10 cellular contexts compared by ENCODE assay signal in the genomic region with DNA sequence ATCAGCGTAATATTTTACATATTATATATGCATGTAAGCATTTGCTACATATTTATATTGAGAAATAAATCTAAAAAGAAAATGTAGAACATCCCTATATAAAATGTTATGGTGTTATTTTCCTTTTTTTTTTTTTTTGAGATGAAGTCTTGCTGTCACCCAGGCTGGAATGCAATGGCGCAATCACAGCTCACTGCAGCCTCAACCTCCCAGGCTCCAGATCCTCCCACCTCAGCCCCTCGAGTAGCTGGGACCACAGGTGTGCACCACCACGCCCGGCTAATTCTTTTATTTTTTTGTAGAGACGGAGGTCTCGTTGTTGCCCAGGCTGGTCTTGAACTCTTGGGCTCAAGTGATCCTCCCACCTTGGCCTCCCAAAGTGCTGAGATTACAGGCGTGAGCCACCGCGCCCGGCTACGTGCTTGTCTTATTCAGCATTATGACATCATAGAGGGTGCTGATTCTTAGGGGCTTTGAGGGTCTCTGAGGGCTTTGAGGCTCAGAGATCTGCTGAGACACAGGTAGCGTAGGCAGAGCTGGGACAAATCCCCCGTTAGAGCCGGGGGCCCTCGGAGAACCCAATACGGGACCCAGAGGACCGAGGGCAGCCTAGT.
DNase-seq lines count a peak whose midpoint lies in the region; ATAC-seq and TF ChIP-seq lines count a peak whose summit lies in the region.
"Had no signal": no experiment of that assay in that cellular context is flagged by ENCODE, and none has a peak within 500 bp of the region (broad histone marks: within the 10 kb centered on the region; RNA-seq: fewer than 3 reads in every experiment).

No MANE protein-coding gene starts in this region.

- peaks cover 4% of the 10 kb centered on the region for H3F3A ChIP-seq in PC-3 (ENCODE audit: low read length, unreplicated experiment)

- H3K79me2 ChIP-seq in PC-3 (ENCODE audit: low read length): no peaks in the 10 kb centered on the region

- H3K9me3 ChIP-seq in PC-3 (ENCODE audit: low read length): no peaks in the 10 kb centered on the region
- peaks cover 14% of the 10 kb centered on the region for H3K9me3 ChIP-seq in mesodermal cell (ENCODE audit: control insufficient read depth, low read length)
- no peaks in the 10 kb centered on the region for H3K9me3 ChIP-seq in MG63
- H3K9me3 ChIP-seq in BE2C: peaks cover 3% of the 10 kb centered on the region

- H3K4me1 ChIP-seq in PC-3 (ENCODE audit: insufficient read depth, low read length) (peaks cover 22% of the 10 kb centered on the region), mesodermal cell (ENCODE audit: control insufficient read depth, insufficient read depth, low read length, poor library complexity, severe bottlenecking) (peaks cover 24% of the 10 kb centered on the region), BE2C (no peaks in the 10 kb centered on the region)

- H3K4me1 Mint-ChIP-seq in chondrocyte (ENCODE audit: low read depth): peaks cover 56% of the 10 kb centered on the region

- peak overlapping the region; percentile 70 for H3K4me3 ChIP-seq in PC-3 (ENCODE audit: low read length)
- no peak overlapping the region for H3K4me3 ChIP-seq in mesodermal cell (ENCODE audit: extremely low read depth, insufficient read depth, low read length, poor library complexity, severe bottlenecking)
- H3K4me3 ChIP-seq in MG63: no peak overlapping the region
- H3K4me3 ChIP-seq in BE2C (ENCODE audit: low read depth, low read length): no peak overlapping the region

- DNase-seq in PC-3 (no peak), chondrocyte (ENCODE audit: low spot score) (peak; percentile 44), substantia nigra (lab: John Stamatoyannopoulos, UW) (no peak), MG63 (no peak), BE2C (no peak), glomerular visceral epithelial cell (ENCODE audit: extremely low spot score) (no peak)
- DNase-seq: activated CD4-positive, alpha-beta T cell treated with anti-CD3 and anti-CD28 coated beads for 4 hours; DND-41; NCI-H1436 treated with DMSO at 0.1 percent for 48 hours had no signal

- no peak for ATAC-seq in PC-3

- H3K4me2 ChIP-seq in PC-3 (ENCODE audit: low read length): peak overlapping the region; percentile 94

- H3K36me3 Mint-ChIP-seq in chondrocyte (ENCODE audit: low read depth): no peaks in the 10 kb centered on the region

- TF ChIP-seq CTCF in PC-3 (conservative IDR thresholded peaks at IDR 0.05; ENCODE audit: low read depth, low read length): no peak
- no peak for TF ChIP-seq CTCF in chondrocyte (IDR thresholded peaks at IDR 0.05)
- no peak for TF ChIP-seq CTCF in BE2C (IDR thresholded peaks at IDR 0.05; ENCODE audit: low read depth, low read length)

- no peaks in the 10 kb centered on the region for H4K20me1 ChIP-seq in PC-3 (ENCODE audit: low read length)

- POLR2A ChIA-PET in PC-3 (lab: Charles Lee; ENCODE audit: unreplicated experiment): interaction anchor here (0.6 to 2.3 kb wide), 3 partner anchors 34 to 102 kb away, joined by 3 to 15 read pairs (median 11); a partner anchor contains a TSS

- intact Hi-C loops in PC-3 (cut with micrococcal nuclease): no loop called here

- peak overlapping the region; percentile 37; the same call in 1 of the 2 replicates for H3K9ac ChIP-seq in PC-3 (ENCODE audit: low read length)

- 89 to 91% methylated on average over 12 to 17 of the region's 18 CpGs for WGBS in mesodermal cell (ENCODE audit: insufficient coverage in 2 of 2), 2 experiments

- no TSS peak for BruUV-seq in PC-3 (replicated peaks; lab: Mats Ljungman, UMichigan)

- H3K27me3 ChIP-seq in PC-3 (ENCODE audit: low read length): no peaks in the 10 kb centered on the region
- no peaks in the 10 kb centered on the region for H3K27me3 ChIP-seq in MG63
- H3K27me3 ChIP-seq in BE2C: no peaks in the 10 kb centered on the region

- H3K36me3 ChIP-seq in PC-3 (ENCODE audit: low read depth, low read length): no peaks in the 10 kb centered on the region
- H3K36me3 ChIP-seq in mesodermal cell (ENCODE audit: control insufficient read depth, insufficient read depth, low read length): no peaks in the 10 kb centered on the region
- H3K36me3 ChIP-seq in MG63: no peaks in the 10 kb centered on the region
- H3K36me3 ChIP-seq in BE2C: no peaks in the 10 kb centered on the region

- H3K9me2 ChIP-seq in PC-3 (replicated peaks; ENCODE audit: low read length): no peaks in the 10 kb centered on the region

- CTCF ChIA-PET in PC-3 (lab: Charles Lee): interaction anchor here (0.7 kb wide), 1 partner anchor 34 kb away, joined by 5 read pairs; no protein-coding TSS in a partner anchor

- H3K27me3 Mint-ChIP-seq in chondrocyte (ENCODE audit: low read depth): no peaks in the 10 kb centered on the region

- H3K27ac ChIP-seq in PC-3 (ENCODE audit: low read length) (peak overlapping the region; percentile 57; the same call in 1 of the 2 replicates), mesodermal cell (ENCODE audit: low read depth, low read length, severe bottlenecking) (peak overlapping the region; percentile 96), substantia nigra (ENCODE audit: low read depth, low read length, poor library complexity, severe bottlenecking) (peak overlapping the region; percentile 68)

- peak overlapping the region; percentile 6 for H3K4me3 Mint-ChIP-seq in chondrocyte (ENCODE audit: unreplicated experiment)

- peak overlapping the region; percentile 96 for H3K27ac Mint-ChIP-seq in chondrocyte (ENCODE audit: unreplicated experiment)

- peaks cover 5% of the 10 kb centered on the region for H3K9me3 Mint-ChIP-seq in chondrocyte (ENCODE audit: low read depth)

- H2AFZ ChIP-seq in PC-3 (ENCODE audit: low read length): peak overlapping the region; percentile 88
